Comparison of ENCODE assay signal across 8 cellular contexts in genomic region chr22:21102659-21103267, GRCh38. TPM values are rescaled to one million over a fixed set of nuclear protein-coding genes. Genes with fewer than 3 reads are reported as not detected.
DNase-seq lines count a peak whose midpoint lies in the region; ATAC-seq and TF ChIP-seq lines count a peak whose summit lies in the region.

No MANE protein-coding gene starts in this region.

- intact Hi-C loops in right cardiac atrium (cut with DNase I) = no loop called here
- intact Hi-C loops in sciatic nerve (cut with DNase I) = no loop called here

- H3K4me3 Mint-ChIP-seq in T-cell = peak overlapping the region in 1 of 3 donors; percentile 30

- DNase-seq in GM12864 (ENCODE audit: low read depth) (peak; percentile 15), MV-4-11 (lab: John Stamatoyannopoulos, UW) (peak; percentile 46), T-cell (peak; percentile 15 to 73 (median 61)), adipocyte (ENCODE audit: low read depth) (peak; percentile 52), right cardiac atrium (peak; percentile 73 to 84 (median 82)), sciatic nerve (ENCODE audit: low spot score) (peak; percentile 79)

- no peaks in the 10 kb centered on the region for H3K9me3 ChIP-seq in adipocyte (ENCODE audit: control insufficient read depth, low read length)
- H3K9me3 ChIP-seq in right cardiac atrium (ENCODE audit: control insufficient read depth, low read length) = no peaks in the 10 kb centered on the region

- H3K4me1 Mint-ChIP-seq in T-cell = peaks cover 5 to 8% (median 7%) of the 10 kb centered on the region in 3 donors

- CTCF ChIA-PET in T-cell (lab: Charles Lee) = interaction anchor here (0.6 to 0.8 kb wide), 2 partner anchors 140 to 1216 kb away, joined by 3 read pairs; no protein-coding TSS in a partner anchor

- no peak overlapping the region for H3K27ac ChIP-seq in right cardiac atrium (ENCODE audit: low read length)

- H3K27me3 ChIP-seq in adipocyte (replicated peaks; ENCODE audit: control insufficient read depth, insufficient read depth, low read length) (no peaks in the 10 kb centered on the region), right cardiac atrium (ENCODE audit: control insufficient read depth, insufficient read depth) (no peaks in the 10 kb centered on the region)

- TF ChIP-seq CTCF in GM12864 (IDR thresholded peaks at IDR 0.05; ENCODE audit: low read depth, low read length, missing control alignments) = peak; percentile 82

- no peaks in the 10 kb centered on the region for H3K36me3 Mint-ChIP-seq in T-cell

- H3K9ac ChIP-seq in adipocyte (ENCODE audit: low read length) = no peak overlapping the region

- no peaks in the 10 kb centered on the region for H3K36me3 ChIP-seq in adipocyte (ENCODE audit: control insufficient read depth, insufficient read depth, low read length, severe bottlenecking)

- peaks cover 22 to 30% of the 10 kb centered on the region in 2 donors for H3K27me3 Mint-ChIP-seq in T-cell

- ATAC-seq in T-cell (replicated peaks in 1 of 4) (peak; percentile 81 to 97 (median 88)), right cardiac atrium (peak; percentile 87 to 92), sciatic nerve (peak; percentile 86), GM19351 (IDR thresholded peaks at IDR 0.05; ENCODE audit: unreplicated experiment) (no peak), HG03280 (IDR thresholded peaks at IDR 0.05; ENCODE audit: unreplicated experiment) (no peak)

- H3K4me3 ChIP-seq in GM12864 (ENCODE audit: low read depth, low read length) (no peak overlapping the region), adipocyte (ENCODE audit: low read length) (no peak overlapping the region), right cardiac atrium (ENCODE audit: low read length) (no peak overlapping the region)

- 4% methylated on average over 17 of the region's 17 CpGs for WGBS in right cardiac atrium

- H3K4me1 ChIP-seq in adipocyte (ENCODE audit: control insufficient read depth, insufficient read depth, low read length) (peaks cover 3% of the 10 kb centered on the region), right cardiac atrium (ENCODE audit: control insufficient read depth, insufficient read depth, low read length) (no peaks in the 10 kb centered on the region)

- no peak overlapping the region for H3K27ac Mint-ChIP-seq in T-cell

- H3K9me3 Mint-ChIP-seq in T-cell = no peaks in the 10 kb centered on the region

- POLR2A ChIA-PET in T-cell (lab: Charles Lee) = no interaction called here

RNA-seq across cellular contexts. Expression of gene LRRC74B, which starts 57.0 kb away (rescaled TPM):
- total RNA-seq in T-cell (under 1 TPM in 2 of 5 donors, not detected in 3; 0.16 to 0.25 TPM), right cardiac atrium (not detected), sciatic nerve (not detected)
- polyA plus RNA-seq in right cardiac atrium = not detected

Comparison
In these comparisons a context has a peak if more than half of its experiments do, and no peak if none do; other contexts are left out.
1. DNase-seq: peak in every context shown above with its lines; median percentile 82 in right cardiac atrium; 79 in sciatic nerve; 61 in T-cell; 52 in adipocyte; 46 in MV-4-11; 15 in GM12864.
2. ATAC-seq: peak in T-cell (4 of 4), right cardiac atrium (2 of 2) and sciatic nerve (single experiment); none in GM19351 (single experiment) and HG03280 (single experiment).